8 cellular contexts compared by ENCODE assay signal in the genomic region with DNA sequence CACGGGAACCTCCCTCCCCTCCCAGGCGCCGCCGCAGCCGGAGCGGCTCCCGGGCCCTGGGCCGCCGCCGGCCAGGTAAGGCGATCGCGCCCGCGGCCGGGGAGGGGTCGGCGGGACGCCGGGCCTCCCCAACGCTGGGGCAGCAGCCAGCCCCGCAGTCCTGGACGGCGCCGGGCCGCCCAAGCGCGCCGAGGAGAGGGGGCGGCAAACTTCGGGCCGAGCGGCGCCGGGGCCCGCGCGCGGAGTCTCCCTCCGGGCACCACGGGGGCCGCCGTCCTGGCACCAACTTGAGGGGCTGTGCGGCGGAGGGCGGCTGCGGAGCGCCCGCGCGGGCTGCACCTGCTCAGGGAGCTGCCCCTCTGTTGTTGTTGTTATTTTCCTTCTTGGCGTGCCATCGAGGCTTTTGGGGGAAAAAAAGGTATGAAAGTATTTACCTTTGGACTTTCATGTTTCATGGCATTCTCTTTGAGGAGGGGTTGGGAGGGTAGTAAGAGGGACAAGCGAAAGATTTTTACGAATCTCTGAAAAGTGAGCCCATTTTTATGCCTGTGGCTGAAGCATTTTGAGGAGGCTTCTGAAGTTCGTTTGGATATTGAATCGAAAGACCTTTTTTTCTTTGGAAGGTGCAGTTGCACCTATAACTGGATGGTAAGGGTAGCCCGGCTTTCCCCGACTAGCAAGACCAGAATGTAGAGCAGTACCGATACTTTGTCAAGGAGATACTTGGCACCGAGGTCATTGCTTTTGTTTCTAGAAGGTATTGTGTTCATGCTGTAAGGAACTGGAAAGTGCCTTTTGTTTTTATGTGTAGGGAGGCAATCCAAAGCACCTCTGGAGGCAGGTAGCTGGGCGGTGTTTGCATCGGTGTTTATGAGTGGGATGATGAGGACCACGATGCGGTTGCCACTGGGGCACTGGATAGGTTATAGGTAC. TPM values are rescaled to one million over a fixed set of nuclear protein-coding genes. Genes with fewer than 3 reads are reported as not detected.
DNase-seq lines count a peak whose midpoint lies in the region; ATAC-seq, FAIRE-seq and TF ChIP-seq lines count a peak whose summit lies in the region.

A gene with protein sequence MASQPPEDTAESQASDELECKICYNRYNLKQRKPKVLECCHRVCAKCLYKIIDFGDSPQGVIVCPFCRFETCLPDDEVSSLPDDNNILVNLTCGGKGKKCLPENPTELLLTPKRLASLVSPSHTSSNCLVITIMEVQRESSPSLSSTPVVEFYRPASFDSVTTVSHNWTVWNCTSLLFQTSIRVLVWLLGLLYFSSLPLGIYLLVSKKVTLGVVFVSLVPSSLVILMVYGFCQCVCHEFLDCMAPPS (plus strand): TSS at position 4 of the 933 bp plus-strand sequence. CDS start 52,168 bp downstream, outside the sequence.

- peak within 1 kb of the TSS; percentile 61 for H3K4me3 Mint-ChIP-seq in activated CD8-positive, alpha-beta T cell treated with anti-CD3 and anti-CD28 coated beads, Interleukin-2, amount 10 ng/mL, durations not matched to agents 7 days and 5 days

- H3K4me3 ChIP-seq in fibroblast of mammary gland (ENCODE audit: control insufficient read depth, low read depth, low read length): peak within 1 kb of the TSS; percentile 50
- peak within 1 kb of the TSS in 2 of 4 donors; percentile 28 to 43 for H3K4me3 ChIP-seq in pancreas

- no peaks in the 10 kb centered on the region for H3K9me3 Mint-ChIP-seq in activated CD8-positive, alpha-beta T cell treated with anti-CD3 and anti-CD28 coated beads, Interleukin-2, amount 10 ng/mL, durations not matched to agents 7 days and 5 days (ENCODE audit: insufficient read depth)

- H3K27ac ChIP-seq in pancreas: no peak within 1 kb of the TSS

- intact Hi-C loops in pancreas (cut with DNase I): no loop called here

- peak; percentile 88 for ATAC-seq in activated CD8-positive, alpha-beta T cell treated with anti-CD3 and anti-CD28 coated beads, Interleukin-2, amount 10 ng/mL, durations not matched to agents 7 days and 5 days
- ATAC-seq in pancreas: peak in 3 of 4 donors; percentile 81 to 95 (median 94)
- ATAC-seq in GM19023 (IDR thresholded peaks at IDR 0.05; ENCODE audit: unreplicated experiment): no peak

- peaks cover 0 to 21% (median 11%) of the 10 kb centered on the region in 4 donors for H3K27me3 ChIP-seq in pancreas

- peaks cover 0 to 5% (median 0%) of the 10 kb centered on the region in 3 donors for H3K4me1 ChIP-seq in pancreas

- DNase-seq in DMS114 treated with DMSO at 0.1 percent for 48 hours (lab: John Stamatoyannopoulos, UW; ENCODE audit: unreplicated experiment) (peak; percentile 24), HuH-7 (ENCODE audit: low spot score) (peak; percentile 51), fibroblast of mammary gland (ENCODE audit: low read depth) (no peak), pancreas (peak in 2 of 6 donors; percentile 26 to 82), SW 1271 (lab: John Stamatoyannopoulos, UW) (no peak), inferior parietal cortex (ENCODE audit: extremely low spot score) (no peak)
- DNase-seq in activated CD8-positive, alpha-beta T cell treated with anti-CD3 and anti-CD28 coated beads, Interleukin-2, amount 10 ng/mL, durations not matched to agents 7 days and 5 days: no peak

- H3K9me3 ChIP-seq in pancreas: no peaks in the 10 kb centered on the region

- H3K36me3 Mint-ChIP-seq in activated CD8-positive, alpha-beta T cell treated with anti-CD3 and anti-CD28 coated beads, Interleukin-2, amount 10 ng/mL, durations not matched to agents 7 days and 5 days (ENCODE audit: low read depth): peaks cover 2% of the 10 kb centered on the region

- FAIRE-seq in pancreas (lab: Jason Lieb, UNC): no peak

- TF ChIP-seq CTCF in fibroblast of mammary gland (conservative IDR thresholded peaks at IDR 0.05; ENCODE audit: control insufficient read depth, insufficient read depth, low read depth, low read length) (no peak), pancreas (IDR thresholded peaks at IDR 0.05) (no peak)

- POLR2A ChIA-PET in activated CD8-positive, alpha-beta T cell treated with anti-CD3 and anti-CD28 coated beads, Interleukin-2, amount 10 ng/mL, durations not matched to agents 7 days and 5 days (lab: Charles Lee): interaction anchor here (0.6 kb wide), 1 partner anchor 67 kb away, joined by 4 read pairs; no protein-coding TSS in a partner anchor

- CTCF ChIA-PET in activated CD8-positive, alpha-beta T cell treated with anti-CD3 and anti-CD28 coated beads, Interleukin-2, amount 10 ng/mL, durations not matched to agents 7 days and 5 days (lab: Charles Lee): interaction anchor here (0.7 to 5.0 kb wide), 4 partner anchors 14 to 141 kb away, joined by 3 to 29 read pairs (median 4); no protein-coding TSS in a partner anchor

- WGBS in pancreas, 2 donors: 4 to 10% methylated on average over 15 to 61 of the region's 65 CpGs

- H3K36me3 ChIP-seq in pancreas: no peaks in the 10 kb centered on the region

- peaks cover 14% of the 10 kb centered on the region for H3K4me1 Mint-ChIP-seq in activated CD8-positive, alpha-beta T cell treated with anti-CD3 and anti-CD28 coated beads, Interleukin-2, amount 10 ng/mL, durations not matched to agents 7 days and 5 days (ENCODE audit: low read depth)

- H3K27me3 Mint-ChIP-seq in activated CD8-positive, alpha-beta T cell treated with anti-CD3 and anti-CD28 coated beads, Interleukin-2, amount 10 ng/mL, durations not matched to agents 7 days and 5 days (ENCODE audit: low read depth): peaks cover 58% of the 10 kb centered on the region

- no peak within 1 kb of the TSS for H3K27ac Mint-ChIP-seq in activated CD8-positive, alpha-beta T cell treated with anti-CD3 and anti-CD28 coated beads, Interleukin-2, amount 10 ng/mL, durations not matched to agents 7 days and 5 days

RNA-seq across cellular contexts. Expression of the gene that starts here (rescaled TPM):
- not detected for total RNA-seq in activated CD8-positive, alpha-beta T cell treated with anti-CD3 and anti-CD28 coated beads, Interleukin-2, amount 10 ng/mL, durations not matched to agents 7 days and 5 days
- total RNA-seq in pancreas: 1 to 10 TPM in 1 of 6 donors, under 1 TPM in 5; 0.38 to 2.2 (median 0.77) TPM
- 1 to 10 TPM in 1 of 2 donors, under 1 TPM in 1; 0.34 to 1.2 TPM for polyA plus RNA-seq in pancreas

Comparison
In these comparisons a context has a peak if more than half of its experiments do, and no peak if none do; other contexts are left out.
1. Peak in ATAC-seq in activated CD8-positive, alpha-beta T cell treated with anti-CD3 and anti-CD28 coated beads, Interleukin-2, amount 10 ng/mL, durations not matched to agents 7 days and 5 days; RNA of the gene not detected or under 1 TPM.
2. DNase-seq: peak in DMS114 treated with DMSO at 0.1 percent for 48 hours (single experiment) and HuH-7 (single experiment); none in activated CD8-positive, alpha-beta T cell treated with anti-CD3 and anti-CD28 coated beads, Interleukin-2, amount 10 ng/mL, durations not matched to agents 7 days and 5 days (single experiment), fibroblast of mammary gland (single experiment), SW 1271 (0 of 2) and inferior parietal cortex (single experiment).